Comparison of ENCODE assay signal across 19 cellular contexts in genomic region chr6:24890471-24890870, GRCh38. TPM values are rescaled to one million over a fixed set of nuclear protein-coding genes. Genes with fewer than 3 reads are reported as not detected.
DNase-seq lines count a peak whose midpoint lies in the region; ATAC-seq and TF ChIP-seq lines count a peak whose summit lies in the region.
"Had no signal": no experiment of that assay in that cellular context is flagged by ENCODE, and none has a peak within 500 bp of the region (broad histone marks: within the 10 kb centered on the region; RNA-seq: fewer than 3 reads in every experiment).

No MANE protein-coding gene starts in this region.

- peak overlapping the region; percentile 59 for H3K27ac ChIP-seq in BLaER1
- H3K27ac ChIP-seq in CD8-positive, alpha-beta memory T cell (ENCODE audit: low read depth, low read length): no peak overlapping the region
- peak overlapping the region; percentile 60 for H3K27ac ChIP-seq in naive thymus-derived CD4-positive, alpha-beta T cell (ENCODE audit: low read depth, low read length)
- H3K27ac ChIP-seq in left ventricle myocardium inferior (replicated peaks): no peak overlapping the region
- H3K27ac ChIP-seq: epithelial cell of prostate, testis had no signal

- peaks cover 0 to 71% (median 24%) of the 10 kb centered on the region in 3 donors for H3K36me3 Mint-ChIP-seq in CD8-positive, alpha-beta memory T cell
- H3K36me3 Mint-ChIP-seq in activated naive CD8-positive, alpha-beta T cell treated with anti-CD3 and anti-CD28 coated beads for 36 hours: peaks cover 37% of the 10 kb centered on the region
- peaks cover 0 to 45% (median 41%) of the 10 kb centered on the region in 5 donors for H3K36me3 Mint-ChIP-seq in naive thymus-derived CD4-positive, alpha-beta T cell

- H3K27ac Mint-ChIP-seq in CD8-positive, alpha-beta memory T cell: peak overlapping the region; percentile 1 to 91 (median 80)
- peak overlapping the region; percentile 93 for H3K27ac Mint-ChIP-seq in activated naive CD8-positive, alpha-beta T cell treated with anti-CD3 and anti-CD28 coated beads for 36 hours
- peak overlapping the region in 7 of 9 donors; percentile 78 to 98 (median 92) for H3K27ac Mint-ChIP-seq in naive thymus-derived CD4-positive, alpha-beta T cell
- H3K27ac Mint-ChIP-seq: HFFc6 had no signal

- CTCF ChIA-PET in CD8-positive, alpha-beta memory T cell (lab: Charles Lee): interaction anchor here (1.2 to 3.9 kb wide), 2 partner anchors 101 to 180 kb away, joined by 3 to 8 read pairs; no protein-coding TSS in a partner anchor
- CTCF ChIA-PET in naive thymus-derived CD4-positive, alpha-beta T cell (lab: Charles Lee): interaction anchor here (0.8 kb wide), 1 partner anchor 18 kb away, joined by 4 read pairs; no protein-coding TSS in a partner anchor

- peaks cover 86 to 99% (median 98%) of the 10 kb centered on the region in 3 donors for H3K4me1 Mint-ChIP-seq in CD8-positive, alpha-beta memory T cell
- H3K4me1 Mint-ChIP-seq in activated naive CD8-positive, alpha-beta T cell treated with anti-CD3 and anti-CD28 coated beads for 36 hours: peaks cover 84% of the 10 kb centered on the region
- H3K4me1 Mint-ChIP-seq in naive thymus-derived CD4-positive, alpha-beta T cell: peaks cover 61 to 96% (median 91%) of the 10 kb centered on the region in 7 donors

- DNase-seq in CD8-positive, alpha-beta memory T cell: no peak
- DNase-seq in activated naive CD8-positive, alpha-beta T cell treated with anti-CD3 and anti-CD28 coated beads for 36 hours: no peak
- DNase-seq in naive thymus-derived CD4-positive, alpha-beta T cell: no peak
- DNase-seq in left ventricle myocardium inferior (no peak), BE2C (no peak), GM03348 (ENCODE audit: low spot score) (no peak)
- DNase-seq: activated CD4-positive, alpha-beta T cell treated with anti-CD3 and anti-CD28 coated beads for 4 hours; amygdala; EL; foreskin melanocyte; HFFc6; kidney glomerular epithelial cell; midbrain; stimulated activated CD4-positive, alpha-beta T cell treated with anti-CD3 and anti-CD28 coated beads, Interleukin-12 subunit alpha, Interleukin-12 subunit beta, amount 100 ng/mL, for 4 hours; stimulated activated CD8-positive, alpha-beta memory T cell treated with anti-CD3 and anti-CD28 coated beads, Interleukin-4, amount 100 ng/mL, for 48 hours; T1000; testis had no signal

- POLR2A ChIA-PET in CD8-positive, alpha-beta memory T cell (lab: Charles Lee): no interaction called here
- POLR2A ChIA-PET in naive thymus-derived CD4-positive, alpha-beta T cell (lab: Charles Lee): interaction anchor here (1.0 to 1.5 kb wide), 2 partner anchors 14 to 18 kb away, joined by 3 to 4 read pairs; no protein-coding TSS in a partner anchor

- H3K9me3 Mint-ChIP-seq in CD8-positive, alpha-beta memory T cell: no peaks in the 10 kb centered on the region
- peaks cover 3% of the 10 kb centered on the region for H3K9me3 Mint-ChIP-seq in activated naive CD8-positive, alpha-beta T cell treated with anti-CD3 and anti-CD28 coated beads for 36 hours
- peaks cover 0 to 1% (median 0%) of the 10 kb centered on the region in 11 donors for H3K9me3 Mint-ChIP-seq in naive thymus-derived CD4-positive, alpha-beta T cell
- H3K9me3 Mint-ChIP-seq: HFFc6 had no signal

- H3K4me3 ChIP-seq in BLaER1: no peak overlapping the region
- no peak overlapping the region for H3K4me3 ChIP-seq in CD8-positive, alpha-beta memory T cell (ENCODE audit: low read length)
- H3K4me3 ChIP-seq in naive thymus-derived CD4-positive, alpha-beta T cell (ENCODE audit: low read length): no peak overlapping the region
- H3K4me3 ChIP-seq in left ventricle myocardium inferior: no peak overlapping the region
- no peak overlapping the region for H3K4me3 ChIP-seq in BE2C (ENCODE audit: low read depth, low read length)
- H3K4me3 ChIP-seq: testis had no signal

- no peaks in the 10 kb centered on the region for H3K27me3 Mint-ChIP-seq in CD8-positive, alpha-beta memory T cell
- no peaks in the 10 kb centered on the region for H3K27me3 Mint-ChIP-seq in activated naive CD8-positive, alpha-beta T cell treated with anti-CD3 and anti-CD28 coated beads for 36 hours
- no peaks in the 10 kb centered on the region for H3K27me3 Mint-ChIP-seq in naive thymus-derived CD4-positive, alpha-beta T cell

- intact Hi-C loops in naive thymus-derived CD4-positive, alpha-beta T cell (cut with micrococcal nuclease): no loop called here
- intact Hi-C loops in left ventricle myocardium inferior (cut with micrococcal nuclease): no loop called here

- H3K9me3 ChIP-seq in BLaER1 (no peaks in the 10 kb centered on the region), left ventricle myocardium inferior (replicated peaks) (no peaks in the 10 kb centered on the region), BE2C (no peaks in the 10 kb centered on the region)
- H3K9me3 ChIP-seq in CD8-positive, alpha-beta memory T cell (ENCODE audit: low read length): no peaks in the 10 kb centered on the region
- no peaks in the 10 kb centered on the region for H3K9me3 ChIP-seq in naive thymus-derived CD4-positive, alpha-beta T cell (ENCODE audit: control insufficient read depth in 2 of 3, low read length in 3 of 3)
- H3K9me3 ChIP-seq: testis had no signal

- peak overlapping the region; percentile 58 for H3K4me2 ChIP-seq in BLaER1

- ATAC-seq in naive thymus-derived CD4-positive, alpha-beta T cell: no peak

- peak overlapping the region in 6 of 7 donors; percentile 4 to 72 (median 48) for H3K4me3 Mint-ChIP-seq in CD8-positive, alpha-beta memory T cell
- H3K4me3 Mint-ChIP-seq in activated naive CD8-positive, alpha-beta T cell treated with anti-CD3 and anti-CD28 coated beads for 36 hours: peak overlapping the region; percentile 46
- peak overlapping the region in 9 of 10 donors; percentile 27 to 97 (median 60) for H3K4me3 Mint-ChIP-seq in naive thymus-derived CD4-positive, alpha-beta T cell
- H3K4me3 Mint-ChIP-seq: HFFc6 had no signal

- H4K20me1 ChIP-seq in BLaER1: no peaks in the 10 kb centered on the region

- no peak overlapping the region for H3K9ac ChIP-seq in BLaER1

- TF ChIP-seq CTCF in left ventricle myocardium inferior (IDR thresholded peaks at IDR 0.05; ENCODE audit: borderline replicate concordance) (no peak), BE2C (IDR thresholded peaks at IDR 0.05; ENCODE audit: low read depth, low read length) (no peak)

- H3K27me3 ChIP-seq in BLaER1 (no peaks in the 10 kb centered on the region), left ventricle myocardium inferior (ENCODE audit: low read depth) (no peaks in the 10 kb centered on the region), BE2C (no peaks in the 10 kb centered on the region)
- H3K27me3 ChIP-seq in CD8-positive, alpha-beta memory T cell (ENCODE audit: insufficient read depth, low read length, poor library complexity, severe bottlenecking): no peaks in the 10 kb centered on the region
- no peaks in the 10 kb centered on the region for H3K27me3 ChIP-seq in naive thymus-derived CD4-positive, alpha-beta T cell (ENCODE audit: control insufficient read depth in 2 of 2, insufficient read depth in 2 of 2, low read length in 2 of 2)
- H3K27me3 ChIP-seq: testis had no signal

- H3K4me1 ChIP-seq in BLaER1 (peaks cover 60% of the 10 kb centered on the region), left ventricle myocardium inferior (no peaks in the 10 kb centered on the region), BE2C (peaks cover 2% of the 10 kb centered on the region; the same call in 1 of the 2 replicates)
- H3K4me1 ChIP-seq in CD8-positive, alpha-beta memory T cell (ENCODE audit: insufficient read depth, low read length): peaks cover 85% of the 10 kb centered on the region
- peaks cover 56 to 73% of the 10 kb centered on the region in 2 donors for H3K4me1 ChIP-seq in naive thymus-derived CD4-positive, alpha-beta T cell (ENCODE audit: control insufficient read depth in 2 of 2, insufficient read depth in 2 of 2, low read length in 2 of 2)
- H3K4me1 ChIP-seq: testis had no signal

- peaks cover 6% of the 10 kb centered on the region; the same call in 1 of the 2 replicates for H3K36me3 ChIP-seq in BLaER1
- H3K36me3 ChIP-seq in CD8-positive, alpha-beta memory T cell (ENCODE audit: insufficient read depth, low read length): peaks cover 11% of the 10 kb centered on the region
- peaks cover 3 to 16% (median 10%) of the 10 kb centered on the region in 3 experiments for H3K36me3 ChIP-seq in naive thymus-derived CD4-positive, alpha-beta T cell (ENCODE audit: control insufficient read depth in 2 of 3, insufficient read depth in 3 of 3, low read length in 3 of 3)
- H3K36me3 ChIP-seq in left ventricle myocardium inferior: no peaks in the 10 kb centered on the region
- H3K36me3 ChIP-seq in BE2C: no peaks in the 10 kb centered on the region

RNA-seq across cellular contexts. Expression of gene RIPOR2, which starts 45.3 kb away (rescaled TPM):
- total RNA-seq in CD8-positive, alpha-beta memory T cell: 10 to 100 TPM; 54.4 to 58.2 TPM
- polyA plus RNA-seq in CD8-positive, alpha-beta memory T cell: 427 TPM
- 10 to 100 TPM; 75.2 to 80.0 TPM for total RNA-seq in activated naive CD8-positive, alpha-beta T cell treated with anti-CD3 and anti-CD28 coated beads for 36 hours
- 100 to 1,000 TPM; 246 to 576 (median 431) TPM for total RNA-seq in naive thymus-derived CD4-positive, alpha-beta T cell
- polyA plus RNA-seq in naive thymus-derived CD4-positive, alpha-beta T cell: 100 to 1,000 TPM; 532 to 813 TPM
- total RNA-seq in left ventricle myocardium inferior: 3.1 TPM
- not detected for polyA plus RNA-seq in BE2C (2012; ENCODE audit: insufficient read depth, insufficient read length, low read depth)

Comparison
In these comparisons a context has a peak if more than half of its experiments do, and no peak if none do; other contexts are left out.
1. H3K27ac ChIP-seq: peak in BLaER1 (single experiment) and naive thymus-derived CD4-positive, alpha-beta T cell (single experiment); none in CD8-positive, alpha-beta memory T cell (single experiment) and left ventricle myocardium inferior (single experiment).
2. RNA of gene RIPOR2, which starts 45.3 kb away (total RNA-seq): 246 to 576 TPM in naive thymus-derived CD4-positive, alpha-beta T cell, 75.2 to 80.0 TPM in activated naive CD8-positive, alpha-beta T cell treated with anti-CD3 and anti-CD28 coated beads for 36 hours and 54.4 to 58.2 TPM in CD8-positive, alpha-beta memory T cell; 3.1 TPM in left ventricle myocardium inferior (single experiment); every median in the first group is over 10 times any median in the second.
3. Peak in every context shown above with its lines, with median percentiles within 50 percentile points of each other: H3K27ac Mint-ChIP-seq and H3K4me3 Mint-ChIP-seq.